In the genomic region with DNA sequence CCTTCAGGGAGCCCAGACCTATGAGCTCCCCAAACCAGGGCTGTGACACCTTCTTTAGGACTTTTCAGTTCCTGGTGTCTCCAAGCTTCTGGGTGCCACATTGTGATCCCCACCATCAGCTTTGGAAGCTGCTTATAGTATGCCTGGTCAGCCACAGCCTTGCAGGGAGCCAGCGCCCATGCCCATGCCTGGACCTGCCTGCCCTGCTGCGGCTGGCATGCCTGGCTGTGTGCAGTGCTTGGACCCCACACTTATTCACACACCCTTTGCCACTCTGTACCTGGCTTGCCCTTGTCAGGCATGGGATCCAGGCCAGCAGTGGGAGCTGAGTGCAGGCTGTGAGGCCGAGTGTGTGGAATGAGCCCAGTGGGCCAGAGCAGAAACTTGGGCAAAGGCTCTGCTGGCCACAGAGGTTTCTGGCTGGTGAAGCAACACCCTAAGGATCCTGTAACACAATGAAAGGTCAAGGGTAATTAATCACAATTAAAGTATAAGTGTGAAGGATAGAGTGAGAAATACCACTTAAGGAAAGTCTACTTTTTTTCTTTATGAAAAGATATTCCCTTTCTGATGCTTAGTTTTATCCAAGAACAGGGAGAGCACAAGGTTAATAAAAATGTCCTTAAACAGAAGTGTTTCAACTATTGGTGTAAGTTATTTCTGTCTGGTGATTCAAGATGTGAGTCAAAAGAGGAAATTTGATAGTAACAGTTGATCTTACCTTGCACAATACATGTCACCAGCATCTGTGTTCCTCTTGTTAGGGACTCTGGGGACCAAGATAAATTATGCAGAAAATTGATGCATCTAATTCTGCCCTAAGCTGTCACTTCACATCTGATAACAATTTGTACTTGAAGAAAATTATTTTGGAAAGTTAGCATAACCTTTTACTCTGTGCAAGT, we compare ENCODE assay signal across 22 cellular contexts.
A peak's percentile ranks its signal among the peaks of the same experiment; 100 is the strongest.
DNase-seq lines count a peak whose midpoint lies in the region; TF ChIP-seq lines count a peak whose summit lies in the region.
"Had no signal": no experiment of that assay in that cellular context is flagged by ENCODE, and none has a peak within 500 bp of the region (broad histone marks: within the 10 kb centered on the region; RNA-seq: fewer than 3 reads in every experiment).

No MANE protein-coding gene starts in this region.

- no peak overlapping the region for H3K4me3 ChIP-seq in spleen
- H3K4me3 ChIP-seq in effector memory CD4-positive, alpha-beta T cell (ENCODE audit: insufficient read depth, low read depth, low read length, poor library complexity, severe bottlenecking) = no peak overlapping the region
- H3K4me3 ChIP-seq: right atrium auricular region, stomach, tibial nerve had no signal

- H3K4me3 Mint-ChIP-seq in Calu3 (ENCODE audit: low read depth, unreplicated experiment) = no peak overlapping the region
- H3K4me3 Mint-ChIP-seq: activated B cell treated with CpG ODN at 0.5 μM for 24 hours; activated naive CD8-positive, alpha-beta T cell treated with anti-CD3 and anti-CD28 coated beads, Interleukin-2, amount 10 ng/mL, durations not matched to agents 7 days and 5 days; B cell had no signal

- H3K36me3 ChIP-seq in spleen = no peaks in the 10 kb centered on the region
- no peaks in the 10 kb centered on the region for H3K36me3 ChIP-seq in effector memory CD4-positive, alpha-beta T cell (ENCODE audit: control insufficient read depth, insufficient read depth, low read length)
- H3K36me3 ChIP-seq: right atrium auricular region, stomach, tibial nerve had no signal

- no peaks in the 10 kb centered on the region for H3K4me1 Mint-ChIP-seq in Calu3 (ENCODE audit: low read depth, unreplicated experiment)
- H3K4me1 Mint-ChIP-seq: activated B cell treated with CpG ODN at 0.5 μM for 24 hours; activated naive CD8-positive, alpha-beta T cell treated with anti-CD3 and anti-CD28 coated beads, Interleukin-2, amount 10 ng/mL, durations not matched to agents 7 days and 5 days; B cell had no signal

- intact Hi-C loops in spleen (cut with DNase I; ENCODE audit: low total_unique reads) (no loop called here), Calu3 (cut with micrococcal nuclease; ENCODE audit: unreplicated experiment) (no loop called here)

- no peak for TF ChIP-seq POLR2A in spleen (IDR thresholded peaks at IDR 0.05)

- 44 to 94% (median 84%) methylated on average over 1 to 3 of the region's 3 CpGs for WGBS in spleen, 5 donors

- H3K36me3 Mint-ChIP-seq in Calu3 (ENCODE audit: insufficient read depth, unreplicated experiment) = no peaks in the 10 kb centered on the region
- H3K36me3 Mint-ChIP-seq: activated naive CD8-positive, alpha-beta T cell treated with anti-CD3 and anti-CD28 coated beads, Interleukin-2, amount 10 ng/mL, durations not matched to agents 7 days and 5 days had no signal

- DNase-seq in NCI-H1436 (lab: John Stamatoyannopoulos, UW) (peak; percentile 31), NCI-H1436 treated with DMSO at 0.1 percent for 48 hours (lab: John Stamatoyannopoulos, UW) (no peak), NCI-H69 (lab: John Stamatoyannopoulos, UW) (peak; percentile 47), islet precursor cell (peak; percentile 48), spleen (peak; percentile 50), Calu3 (no peak), NCI-H1930 (lab: John Stamatoyannopoulos, UW) (no peak)
- no peak for DNase-seq in effector memory CD4-positive, alpha-beta T cell
- DNase-seq: 8988T; activated B cell treated with CpG ODN at 0.5 μM for 24 hours; activated CD4-positive, alpha-beta T cell treated with anti-CD3 and anti-CD28 coated beads, Interleukin-2, amount 50 U/mL, for 48 hours; activated effector memory CD4-positive, alpha-beta T cell treated with Interleukin-2 at 50 U/mL for 16 hours; activated naive CD8-positive, alpha-beta T cell treated with anti-CD3 and anti-CD28 coated beads, Interleukin-2, amount 10 ng/mL, durations not matched to agents 7 days and 5 days; DND-41; kidney glomerular epithelial cell; NCI-H1417 treated with DMSO at 0.1 percent for 48 hours; occipital lobe; RPMI8226; stomach had no signal

- CTCF ChIA-PET in Calu3 (lab: Charles Lee) = no interaction called here

- H3K27ac Mint-ChIP-seq in Calu3 (ENCODE audit: unreplicated experiment) = no peak overlapping the region
- H3K27ac Mint-ChIP-seq: activated B cell treated with CpG ODN at 0.5 μM for 24 hours; activated naive CD8-positive, alpha-beta T cell treated with anti-CD3 and anti-CD28 coated beads, Interleukin-2, amount 10 ng/mL, durations not matched to agents 7 days and 5 days; B cell had no signal

- no peak overlapping the region for H3K27ac ChIP-seq in spleen
- no peak overlapping the region for H3K27ac ChIP-seq in effector memory CD4-positive, alpha-beta T cell (ENCODE audit: insufficient read depth, low read length, poor library complexity, severe bottlenecking)
- H3K27ac ChIP-seq: right atrium auricular region, stomach, tibial nerve had no signal

- no peaks in the 10 kb centered on the region for H3K4me1 ChIP-seq in spleen
- no peaks in the 10 kb centered on the region for H3K4me1 ChIP-seq in effector memory CD4-positive, alpha-beta T cell (ENCODE audit: control insufficient read depth, insufficient read depth, low read length, poor library complexity, severe bottlenecking)
- H3K4me1 ChIP-seq: right atrium auricular region, stomach, tibial nerve had no signal

- H3K9me3 ChIP-seq in spleen = peaks cover 0 to 3% (median 0%) of the 10 kb centered on the region in 8 donors
- H3K9me3 ChIP-seq in effector memory CD4-positive, alpha-beta T cell (ENCODE audit: control insufficient read depth, low read length) = no peaks in the 10 kb centered on the region
- H3K9me3 ChIP-seq: right atrium auricular region, tibial nerve had no signal

- no peaks in the 10 kb centered on the region for H3K27me3 ChIP-seq in spleen (replicated peaks in 1 of 7)
- no peaks in the 10 kb centered on the region for H3K27me3 ChIP-seq in effector memory CD4-positive, alpha-beta T cell (replicated peaks; ENCODE audit: control insufficient read depth, insufficient read depth, low read length, poor library complexity, severe bottlenecking)
- H3K27me3 ChIP-seq: right atrium auricular region, tibial nerve had no signal

- no peaks in the 10 kb centered on the region for H3K27me3 Mint-ChIP-seq in Calu3 (ENCODE audit: unreplicated experiment)
- H3K27me3 Mint-ChIP-seq: activated B cell treated with CpG ODN at 0.5 μM for 24 hours; activated naive CD8-positive, alpha-beta T cell treated with anti-CD3 and anti-CD28 coated beads, Interleukin-2, amount 10 ng/mL, durations not matched to agents 7 days and 5 days; B cell had no signal

- no peaks in the 10 kb centered on the region for H3K9me3 Mint-ChIP-seq in Calu3 (ENCODE audit: low read depth, unreplicated experiment)
- H3K9me3 Mint-ChIP-seq: activated B cell treated with CpG ODN at 0.5 μM for 24 hours; activated naive CD8-positive, alpha-beta T cell treated with anti-CD3 and anti-CD28 coated beads, Interleukin-2, amount 10 ng/mL, durations not matched to agents 7 days and 5 days had no signal

- TF ChIP-seq CTCF in spleen (IDR thresholded peaks at IDR 0.05 in 8 of 11, conservative IDR thresholded peaks at IDR 0.05 in 3 of 11) (no peak), Calu3 (IDR thresholded peaks at IDR 0.05; ENCODE audit: unreplicated experiment) (no peak)

- no TSS peak for BruUV-seq in Calu3 (replicated peaks; lab: Mats Ljungman, UMichigan)

Comparison
In these comparisons a context has a peak if more than half of its experiments do, and no peak if none do; other contexts are left out.
1. DNase-seq: peak in NCI-H1436 (single experiment), NCI-H69 (single experiment), islet precursor cell (single experiment) and spleen (single experiment); none in NCI-H1436 treated with DMSO at 0.1 percent for 48 hours (single experiment), Calu3 (single experiment), effector memory CD4-positive, alpha-beta T cell (0 of 3) and NCI-H1930 (0 of 2).